Comparison of ENCODE assay signal across 18 cellular contexts in the genomic region with DNA sequence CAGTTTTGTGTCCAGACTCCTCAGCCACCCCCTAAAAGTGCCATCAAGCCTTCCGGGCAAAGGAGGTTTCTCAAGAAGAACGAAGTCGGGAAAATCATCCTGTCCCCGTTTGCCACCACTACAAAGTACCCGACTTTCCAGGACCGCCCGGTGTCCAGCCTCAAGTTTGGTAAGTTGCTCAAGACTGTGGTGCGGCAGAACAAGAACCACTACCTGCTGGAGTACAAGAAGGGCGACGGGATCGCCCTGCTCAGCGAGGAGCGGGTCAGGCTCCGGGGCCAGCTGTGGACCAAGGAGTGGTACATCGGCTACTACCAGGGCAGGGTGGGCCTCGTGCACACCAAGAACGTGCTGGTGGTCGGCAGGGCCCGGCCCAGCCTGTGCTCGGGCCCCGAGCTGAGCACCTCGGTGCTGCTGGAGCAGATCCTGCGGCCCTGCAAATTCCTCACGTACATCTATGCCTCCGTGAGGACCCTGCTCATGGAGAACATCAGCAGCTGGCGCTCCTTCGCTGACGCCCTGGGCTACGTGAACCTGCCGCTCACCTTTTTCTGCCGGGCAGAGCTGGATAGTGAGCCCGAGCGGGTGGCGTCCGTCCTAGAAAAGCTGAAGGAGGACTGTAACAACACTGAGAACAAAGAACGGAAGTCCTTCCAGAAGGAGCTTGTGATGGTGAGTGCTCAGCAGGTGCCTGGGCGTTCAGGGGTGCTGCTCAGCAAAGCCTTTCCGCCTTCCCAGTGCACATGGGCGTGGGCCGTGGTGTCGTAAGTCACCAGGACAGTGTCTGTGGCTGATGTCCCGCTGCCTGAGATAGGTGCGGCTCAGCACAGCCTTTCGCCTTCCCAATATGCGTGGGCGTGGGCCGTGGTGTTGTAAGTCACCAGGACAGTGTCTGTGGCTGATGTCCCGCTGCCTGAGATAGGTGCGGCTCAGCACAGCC.
DNase-seq lines count a peak whose midpoint lies in the region; ATAC-seq, FAIRE-seq and TF ChIP-seq lines count a peak whose summit lies in the region.
"Had no signal": no experiment of that assay in that cellular context is flagged by ENCODE, and none has a peak within 500 bp of the region (broad histone marks: within the 10 kb centered on the region; RNA-seq: fewer than 3 reads in every experiment).

No MANE protein-coding gene starts in this region.

- H2BK5ac ChIP-seq in IMR-90 (ENCODE audit: low read depth, low read length, poor library complexity, severe bottlenecking): no peak overlapping the region

- WGBS in HepG2 (ENCODE audit: low lambda C conversion rate): 97% methylated on average over 37 of the region's 49 CpGs
- 95% methylated on average over 24 of the region's 49 CpGs for WGBS in right lobe of liver (ENCODE audit: insufficient coverage, low coverage, low lambda C conversion rate, missing lambda C conversion rate)
- 98% methylated on average over 22 of the region's 49 CpGs; no CpG with 5 or more reads in 1 of the 2 experiments for WGBS in IMR-90 (ENCODE audit: extremely low coverage in 2 of 2, insufficient read length in 1 of 2), 2 experiments
- WGBS in sigmoid colon, 2 donors: 95 to 97% methylated on average over 44 to 45 of the region's 49 CpGs

- peaks cover 64% of the 10 kb centered on the region for H4K20me1 ChIP-seq in HepG2 (ENCODE audit: insufficient read depth, low read length)
- H4K20me1 ChIP-seq in IMR-90 (ENCODE audit: insufficient read depth, low read length): peaks cover 94% of the 10 kb centered on the region

- peaks cover 5% of the 10 kb centered on the region for H3K79me2 ChIP-seq in HepG2 (ENCODE audit: insufficient read depth, low read length)

- H4K8ac ChIP-seq in IMR-90 (ENCODE audit: low read depth in 2 of 2, low read length in 2 of 2): no peak overlapping the region

- H2AFZ ChIP-seq in HepG2 (ENCODE audit: low read length) (no peak overlapping the region), IMR-90 (replicated peaks; ENCODE audit: low read length, poor library complexity) (peak overlapping the region; percentile 34)

- no peak overlapping the region for H3K27ac ChIP-seq in HepG2 (ENCODE audit: extremely low read length, insufficient read depth, low read length)
- no peak overlapping the region for H3K27ac ChIP-seq in right lobe of liver
- no peak overlapping the region for H3K27ac ChIP-seq in IMR-90 (ENCODE audit: insufficient read depth, low read length)
- H3K27ac ChIP-seq in lower lobe of right lung: no peak overlapping the region
- no peak overlapping the region for H3K27ac ChIP-seq in sigmoid colon

- H3K79me1 ChIP-seq in IMR-90 (ENCODE audit: low read depth in 1 of 2, low read length in 2 of 2): peaks cover 23 to 78% of the 10 kb centered on the region in 2 experiments

- BruUV-seq in HepG2 (replicated peaks; lab: Mats Ljungman, UMichigan): TSS peak; percentile 17
- no TSS peak for BruUV-seq in IMR-90 (replicated peaks; lab: Mats Ljungman, UMichigan)

- intact Hi-C loops in HepG2 (cut with micrococcal nuclease; ENCODE audit: unreplicated experiment): no loop called here
- intact Hi-C loops in right lobe of liver (cut with DNase I): no loop called here
- intact Hi-C loops in IMR-90 (cut with micrococcal nuclease): no loop called here
- intact Hi-C loops in lower lobe of right lung (cut with DNase I): no loop called here
- intact Hi-C loops in sigmoid colon (cut with DNase I): no loop called here

- H2BK20ac ChIP-seq in IMR-90 (ENCODE audit: low read depth, low read length): no peak overlapping the region

- no peak for FAIRE-seq in HepG2 (lab: Jason Lieb, UNC)
- FAIRE-seq: A204.1, D721Med, GM12892, GM19239, H1 had no signal

- dilution Hi-C loops in IMR-90 (cut with HindIII; ENCODE audit: low sequenced_read_pairs, unreplicated experiment): no loop called here

- H4K91ac ChIP-seq in IMR-90 (ENCODE audit: insufficient read depth, low read depth, low read length): no peak overlapping the region

- TF ChIP-seq EP300 in HepG2 (IDR thresholded peaks at IDR 0.05; ENCODE audit: low read depth in 2 of 2, low read length in 2 of 2) (no peak), HepG2 (CRISPR knock-in tag; IDR thresholded peaks at IDR 0.05; ENCODE audit: borderline replicate concordance) (no peak), sigmoid colon (IDR thresholded peaks at IDR 0.05) (no peak)

- DNase-seq in HepG2 (ENCODE audit: low spot score) (no peak), right lobe of liver (no peak), IMR-90 (no peak), lower lobe of right lung (peak; percentile 66), sigmoid colon (peak; percentile 43), KBM-7 (no peak), Kasumi-1 (lab: John Stamatoyannopoulos, UW) (no peak)
- no peak for DNase-seq in stimulated activated CD4-positive, alpha-beta T cell treated with anti-CD3 and anti-CD28 coated beads, Interleukin-2, amount 100 ng/mL, for 24 hours
- DNase-seq: C1 segment of cervical spinal cord; CD4-positive, alpha-beta memory T cell; DND-41; GDM1 had no signal

- no peak overlapping the region for H2BK15ac ChIP-seq in IMR-90 (ENCODE audit: low read depth, low read length)

- no peak overlapping the region for H3K4me2 ChIP-seq in HepG2 (ENCODE audit: low read depth, low read length)
- H3K4me2 ChIP-seq in IMR-90 (ENCODE audit: low read depth, low read length): no peak overlapping the region

- no peak overlapping the region for H3K56ac ChIP-seq in IMR-90 (ENCODE audit: extremely low read depth, insufficient read depth, low read length)

- H3K14ac ChIP-seq in IMR-90 (replicated peaks; ENCODE audit: low read depth, low read length): no peak overlapping the region

- H3K9me3 ChIP-seq in HepG2 (ENCODE audit: low read length) (no peaks in the 10 kb centered on the region), right lobe of liver (no peaks in the 10 kb centered on the region), IMR-90 (ENCODE audit: control insufficient read depth, insufficient read depth, low read length) (no peaks in the 10 kb centered on the region), lower lobe of right lung (no peaks in the 10 kb centered on the region), sigmoid colon (no peaks in the 10 kb centered on the region)
- H3K9me3 ChIP-seq: HAP-1 had no signal

- TF ChIP-seq POLR2A in HepG2 (IDR thresholded peaks at IDR 0.05; ENCODE audit: insufficient read depth in 1 of 2, low read depth in 2 of 2, low read length in 2 of 2) (no peak), right lobe of liver (IDR thresholded peaks at IDR 0.05) (no peak), IMR-90 (IDR thresholded peaks at IDR 0.05; ENCODE audit: low read depth, low read length) (no peak), sigmoid colon (IDR thresholded peaks at IDR 0.05) (no peak)

- H3K9me1 ChIP-seq in IMR-90 (ENCODE audit: insufficient read depth, low read length): peaks cover 38% of the 10 kb centered on the region

- ATAC-seq in HepG2: no peak; the same call in 2 of the 3 replicates
- no peak for ATAC-seq in right lobe of liver
- ATAC-seq in IMR-90 (ENCODE audit: low read depth): no peak
- ATAC-seq in lower lobe of right lung: no peak

- H3K27me3 ChIP-seq in HepG2 (ENCODE audit: control insufficient read depth in 1 of 2, insufficient read depth in 2 of 2, low read length in 2 of 2) (no peaks in the 10 kb centered on the region), right lobe of liver (no peaks in the 10 kb centered on the region), IMR-90 (ENCODE audit: control insufficient read depth, insufficient read depth, low read length) (no peaks in the 10 kb centered on the region), lower lobe of right lung (ENCODE audit: low read depth) (no peaks in the 10 kb centered on the region), sigmoid colon (no peaks in the 10 kb centered on the region)

- no peak overlapping the region for H2AK5ac ChIP-seq in IMR-90 (ENCODE audit: low read depth, low read length)

- no peak overlapping the region for H3K18ac ChIP-seq in IMR-90 (ENCODE audit: low read depth, low read length)

- CTCF ChIA-PET in HepG2 (lab: Yijun Ruan, JAX; ENCODE audit: low intra/inter-chr PET ratio, low total read pairs): no interaction called here
- CTCF ChIA-PET in IMR-90 (lab: Yijun Ruan, JAX): no interaction called here

- in situ Hi-C loops in HepG2 (cut with HindIII; ENCODE audit: extremely low pct_ligation_motif_present, low pct_unique_long_range_greater_than_20kb): no loop called here
- in situ Hi-C loops in IMR-90 (cut with MboI; ENCODE audit: low sequenced_read_pairs): no loop called here
- in situ Hi-C loops in KBM-7 (cut with MboI; ENCODE audit: low pct_unique_long_range_greater_than_20kb, low sequenced_read_pairs): no loop called here

- no peak overlapping the region for H3K4ac ChIP-seq in IMR-90 (ENCODE audit: low read depth, low read length)

- H3K36me3 ChIP-seq in HepG2 (replicated peaks in 1 of 2; ENCODE audit: control insufficient read depth in 1 of 2, insufficient read depth in 2 of 2, low read length in 2 of 2) (peaks cover 68 to 93% of the 10 kb centered on the region in 2 experiments), right lobe of liver (peaks cover 0 to 28% (median 13%) of the 10 kb centered on the region in 4 donors), IMR-90 (ENCODE audit: control insufficient read depth, insufficient read depth, low read length) (peaks cover 83% of the 10 kb centered on the region), lower lobe of right lung (peaks cover 34% of the 10 kb centered on the region), sigmoid colon (peaks cover 4 to 39% (median 19%) of the 10 kb centered on the region in 4 donors)

- POLR2A ChIA-PET in HepG2 (lab: Yijun Ruan, JAX): no interaction called here
- POLR2A ChIA-PET in IMR-90 (lab: Charles Lee; ENCODE audit: unreplicated experiment): no interaction called here

- H4K5ac ChIP-seq in IMR-90 (ENCODE audit: low read depth, low read length): no peak overlapping the region

- no peak for TF ChIP-seq RAD21 in HepG2 (CRISPR knock-in tag; IDR thresholded peaks at IDR 0.05)
- no peak for TF ChIP-seq RAD21 in IMR-90 (IDR thresholded peaks at IDR 0.05; ENCODE audit: low read length)

- no peak for TF ChIP-seq CTCF in HepG2 (CRISPR knock-in tag; IDR thresholded peaks at IDR 0.05)
- no peak for TF ChIP-seq CTCF in right lobe of liver (IDR thresholded peaks at IDR 0.05)
- TF ChIP-seq CTCF in IMR-90 (conservative IDR thresholded peaks at IDR 0.05; ENCODE audit: low read depth, low read length): no peak
- TF ChIP-seq CTCF in lower lobe of right lung (IDR thresholded peaks at IDR 0.05): no peak
- no peak for TF ChIP-seq CTCF in sigmoid colon (IDR thresholded peaks at IDR 0.05)

- no peak overlapping the region for H3K23ac ChIP-seq in IMR-90 (ENCODE audit: low read depth, low read length)

- peak overlapping the region; percentile 30 for H2AK9ac ChIP-seq in IMR-90 (replicated peaks; ENCODE audit: low read depth, low read length, poor library complexity)

- H3K4me1 ChIP-seq in HepG2 (ENCODE audit: insufficient read depth, low read length) (no peaks in the 10 kb centered on the region), right lobe of liver (peaks cover 0 to under 1% (median under 1%) of the 10 kb centered on the region in 4 donors), IMR-90 (ENCODE audit: control insufficient read depth, insufficient read depth, low read length) (no peaks in the 10 kb centered on the region; the same call in 1 of the 2 replicates), lower lobe of right lung (peaks cover 16% of the 10 kb centered on the region), sigmoid colon (no peaks in the 10 kb centered on the region)
- H3K4me1 ChIP-seq: HAP-1 had no signal

- H3K4me3 ChIP-seq in HepG2 (replicated peaks in 1 of 3; ENCODE audit: insufficient read depth in 1 of 3, low read depth in 2 of 3, low read length in 3 of 3): no peak overlapping the region
- H3K4me3 ChIP-seq in right lobe of liver: no peak overlapping the region
- no peak overlapping the region for H3K4me3 ChIP-seq in IMR-90 (ENCODE audit: insufficient read depth, low read depth, low read length)
- H3K4me3 ChIP-seq in lower lobe of right lung: no peak overlapping the region
- no peak overlapping the region for H3K4me3 ChIP-seq in sigmoid colon
- H3K4me3 ChIP-seq: HAP-1 had no signal

- H2BK120ac ChIP-seq in IMR-90 (ENCODE audit: low read depth, low read length): no peak overlapping the region

- H3K9ac ChIP-seq in HepG2 (ENCODE audit: insufficient read depth, low read depth, low read length) (no peak overlapping the region), IMR-90 (ENCODE audit: low read depth, low read length) (no peak overlapping the region)

Comparison
In these comparisons a context has a peak if more than half of its experiments do, and no peak if none do; other contexts are left out.
1. DNase-seq: peak in lower lobe of right lung (single experiment) and sigmoid colon (single experiment); none in HepG2 (single experiment), right lobe of liver (0 of 3), IMR-90 (single experiment), stimulated activated CD4-positive, alpha-beta T cell treated with anti-CD3 and anti-CD28 coated beads, Interleukin-2, amount 100 ng/mL, for 24 hours (0 of 2), KBM-7 (single experiment) and Kasumi-1 (0 of 2).